In the genomic region with DNA sequence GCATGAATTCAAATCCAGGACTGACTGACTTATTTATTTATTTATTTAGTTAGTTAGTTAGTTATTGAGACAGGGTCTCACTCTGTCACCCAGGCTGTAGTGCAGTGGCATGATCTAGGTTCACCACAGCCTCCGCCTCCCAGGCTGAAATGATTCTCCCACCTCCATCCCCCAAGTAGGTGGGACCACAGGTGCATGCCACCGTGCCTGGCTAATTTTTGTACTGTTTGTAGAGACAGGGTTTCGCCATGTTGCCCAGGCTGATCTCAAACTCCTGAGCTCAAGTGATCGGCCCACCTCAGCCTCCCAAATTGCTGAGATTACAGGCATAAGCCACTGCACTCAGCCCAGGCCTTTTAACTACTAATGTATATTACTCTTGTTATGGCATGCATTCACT, we compare ENCODE assay signal across 36 cellular contexts. TPM values are rescaled to one million over a fixed set of nuclear protein-coding genes. Genes with fewer than 3 reads are reported as not detected.
DNase-seq lines count a peak whose midpoint lies in the region; ATAC-seq, FAIRE-seq and TF ChIP-seq lines count a peak whose summit lies in the region.
"Had no signal": no experiment of that assay in that cellular context is flagged by ENCODE, and none has a peak within 500 bp of the region (broad histone marks: within the 10 kb centered on the region; RNA-seq: fewer than 3 reads in every experiment).

No MANE protein-coding gene starts in this region.

- H3K79me2 ChIP-seq in DND-41 (ENCODE audit: insufficient read depth, low read length), result peaks cover 49% of the 10 kb centered on the region

- no peak overlapping the region for H3K9ac ChIP-seq in DND-41 (ENCODE audit: low read depth, low read length)
- H3K9ac ChIP-seq: KMS-11 had no signal

- no peaks in the 10 kb centered on the region for H4K20me1 ChIP-seq in DND-41 (ENCODE audit: insufficient read depth, low read length)

- FAIRE-seq in small intestine (lab: Jason Lieb, UNC), result no peak
- FAIRE-seq: astrocyte, D721Med, H1, HTR-8/SVneo, urothelium cell line had no signal

- TF ChIP-seq CTCF in DND-41 (IDR thresholded peaks at IDR 0.05; ENCODE audit: borderline replicate concordance, extremely low read depth, low read length, poor library complexity, severe bottlenecking) (no peak), WERI-Rb-1 (IDR thresholded peaks at IDR 0.05; ENCODE audit: low read depth, low read length) (no peak), progenitor cell of endocrine pancreas (IDR thresholded peaks at IDR 0.05; ENCODE audit: unreplicated experiment) (no peak)

- H3K27ac ChIP-seq in DND-41 (ENCODE audit: low read length) (no peak overlapping the region; the same call in 1 of the 2 replicates), WERI-Rb-1 (peak overlapping the region; percentile 4; the same call in 1 of the 2 replicates), small intestine (ENCODE audit: low read depth in 1 of 2, low read length in 1 of 2) (no peak overlapping the region)
- H3K27ac ChIP-seq: colonic mucosa, epithelial cell of prostate, KMS-11, ovary, skin epidermis, thoracic aorta had no signal

- WGBS in small intestine, 3 donors, result 93 to 95% (median 94%) methylated on average over 4 of the region's 4 CpGs

- no peak overlapping the region for H3K4me2 ChIP-seq in DND-41 (ENCODE audit: insufficient read depth, low read length)
- H3K4me2 ChIP-seq: KMS-11 had no signal

- intact Hi-C loops in activated CD4-positive, alpha-beta T cell treated with anti-CD3 and anti-CD28 coated beads, Interleukin-2, amount 10 ng/mL, durations not matched to agents 24 days and 14 days (cut with micrococcal nuclease), result loop anchor here (2.0 kb wide), 1 partner anchor 21 kb away; no protein-coding TSS in a partner anchor
- intact Hi-C loops in head of caudate nucleus (cut with DNase I), result no loop called here

- H3K4me3 ChIP-seq in DND-41 (ENCODE audit: low read depth in 1 of 2, low read length in 2 of 2), result no peak overlapping the region
- H3K4me3 ChIP-seq in WERI-Rb-1 (ENCODE audit: low read depth, low read length), result no peak overlapping the region
- no peak overlapping the region for H3K4me3 ChIP-seq in small intestine (ENCODE audit: low read depth in 1 of 2, low read length in 2 of 2)
- H3K4me3 ChIP-seq: colonic mucosa, lung, ovary, skin epidermis, thoracic aorta had no signal

- peaks cover 8% of the 10 kb centered on the region for H3K36me3 Mint-ChIP-seq in activated CD4-positive, alpha-beta T cell treated with anti-CD3 and anti-CD28 coated beads, Interleukin-2, amount 10 ng/mL, durations not matched to agents 24 days and 14 days (ENCODE audit: low read depth)
- H3K36me3 Mint-ChIP-seq in progenitor cell of endocrine pancreas (ENCODE audit: insufficient read depth), result peaks cover 5% of the 10 kb centered on the region
- H3K36me3 Mint-ChIP-seq: natural killer cell treated with Interleukin-12 subunit alpha and Interleukin-12 subunit beta and Interleukin-15 and Interleukin-18, amount 100 ng/mL, for 72 hours had no signal

- H3K4me1 ChIP-seq in DND-41 (ENCODE audit: insufficient read depth, low read length) (peaks cover 42% of the 10 kb centered on the region), small intestine (ENCODE audit: control insufficient read depth in 2 of 2, insufficient read depth in 1 of 2, low read depth in 1 of 2, low read length in 1 of 2) (peaks cover 0 to 8% of the 10 kb centered on the region in 2 donors)
- H3K4me1 ChIP-seq: colonic mucosa had no signal

- H3K4me3 Mint-ChIP-seq in activated CD4-positive, alpha-beta T cell treated with anti-CD3 and anti-CD28 coated beads, Interleukin-2, amount 10 ng/mL, durations not matched to agents 24 days and 14 days, result no peak overlapping the region
- no peak overlapping the region for H3K4me3 Mint-ChIP-seq in progenitor cell of endocrine pancreas (ENCODE audit: low read depth)
- H3K4me3 Mint-ChIP-seq: activated CD8-positive, alpha-beta memory T cell treated with anti-CD3 and anti-CD28 coated beads, Interleukin-2, amount 10 ng/mL, durations not matched to agents 7 days and 5 days; activated T-helper 1 cell treated with anti-CD3 and anti-CD28 coated beads, Interleukin-12 subunit alpha, Interleukin-12 subunit beta, Interleukin-2, Interleukin-4 antibody, amounts not matched to agents 30 ng/mL and 10 ng/mL and 1 ng/mL, durations not matched to agents 14 hours and 24 hours and 36 hours; immature natural killer cell; natural killer cell treated with Interleukin-12 subunit alpha and Interleukin-12 subunit beta and Interleukin-15 and Interleukin-18, amount 100 ng/mL, for 72 hours had no signal

- H3K9me3 Mint-ChIP-seq in activated CD4-positive, alpha-beta T cell treated with anti-CD3 and anti-CD28 coated beads, Interleukin-2, amount 10 ng/mL, durations not matched to agents 24 days and 14 days, result peaks cover under 1% of the 10 kb centered on the region
- H3K9me3 Mint-ChIP-seq in progenitor cell of endocrine pancreas (ENCODE audit: low read depth), result no peaks in the 10 kb centered on the region
- H3K9me3 Mint-ChIP-seq: activated T-helper 1 cell treated with anti-CD3 and anti-CD28 coated beads, Interleukin-12 subunit alpha, Interleukin-12 subunit beta, Interleukin-2, Interleukin-4 antibody, amounts not matched to agents 30 ng/mL and 10 ng/mL and 1 ng/mL, durations not matched to agents 14 hours and 24 hours and 36 hours; CD4-positive, CD25-positive, alpha-beta regulatory T cell; immature natural killer cell; natural killer cell treated with Interleukin-12 subunit alpha and Interleukin-12 subunit beta and Interleukin-15 and Interleukin-18, amount 100 ng/mL, for 72 hours had no signal

- H3K27me3 ChIP-seq in DND-41 (ENCODE audit: insufficient read depth, low read length, poor library complexity), result no peaks in the 10 kb centered on the region
- H3K27me3 ChIP-seq in WERI-Rb-1 (ENCODE audit: insufficient read depth, low read depth, severe bottlenecking), result no peaks in the 10 kb centered on the region
- no peaks in the 10 kb centered on the region for H3K27me3 ChIP-seq in small intestine (ENCODE audit: control insufficient read depth in 2 of 2, insufficient read depth in 2 of 2, low read length in 2 of 2)
- H3K27me3 ChIP-seq: colonic mucosa had no signal

- H3K9me3 ChIP-seq in DND-41 (ENCODE audit: insufficient read depth, low read length, severe bottlenecking) (no peaks in the 10 kb centered on the region), WERI-Rb-1 (ENCODE audit: severe bottlenecking) (no peaks in the 10 kb centered on the region), small intestine (ENCODE audit: control insufficient read depth, low read depth) (no peaks in the 10 kb centered on the region)
- H3K9me3 ChIP-seq: colonic mucosa, ovary, thoracic aorta had no signal

- H3K4me1 Mint-ChIP-seq in activated CD4-positive, alpha-beta T cell treated with anti-CD3 and anti-CD28 coated beads, Interleukin-2, amount 10 ng/mL, durations not matched to agents 24 days and 14 days, result peaks cover 47% of the 10 kb centered on the region
- peaks cover 59% of the 10 kb centered on the region for H3K4me1 Mint-ChIP-seq in progenitor cell of endocrine pancreas (ENCODE audit: low read depth)

- ATAC-seq in DND-41 (ENCODE audit: insufficient read depth, low read depth) (0 out of 3 replicates have a peak, but pooled peaks have one; percentile 41), GM21423 (IDR thresholded peaks at IDR 0.05; ENCODE audit: unreplicated experiment) (no peak)
- ATAC-seq: activated CD8-positive, alpha-beta memory T cell treated with anti-CD3 and anti-CD28 coated beads, Interleukin-2, amount 10 ng/mL, durations not matched to agents 7 days and 5 days; left cardiac atrium; natural killer cell treated with Interleukin-12 subunit alpha and Interleukin-12 subunit beta and Interleukin-15 and Interleukin-18, amount 100 ng/mL, for 72 hours had no signal

- H3K36me3 ChIP-seq in DND-41 (ENCODE audit: insufficient read depth, low read length) (no peaks in the 10 kb centered on the region), WERI-Rb-1 (no peaks in the 10 kb centered on the region), small intestine (ENCODE audit: control insufficient read depth in 2 of 2, insufficient read depth in 2 of 2, low read length in 2 of 2) (no peaks in the 10 kb centered on the region)
- H3K36me3 ChIP-seq: colonic mucosa, ovary, thoracic aorta had no signal

- H3K27me3 Mint-ChIP-seq in activated CD4-positive, alpha-beta T cell treated with anti-CD3 and anti-CD28 coated beads, Interleukin-2, amount 10 ng/mL, durations not matched to agents 24 days and 14 days, result no peaks in the 10 kb centered on the region
- H3K27me3 Mint-ChIP-seq in progenitor cell of endocrine pancreas, result no peaks in the 10 kb centered on the region
- H3K27me3 Mint-ChIP-seq: activated CD8-positive, alpha-beta memory T cell treated with anti-CD3 and anti-CD28 coated beads, Interleukin-2, amount 10 ng/mL, durations not matched to agents 7 days and 5 days; CD4-positive, CD25-positive, alpha-beta regulatory T cell; natural killer cell treated with Interleukin-12 subunit alpha and Interleukin-12 subunit beta and Interleukin-15 and Interleukin-18, amount 100 ng/mL, for 72 hours had no signal

- H2AFZ ChIP-seq in DND-41 (ENCODE audit: low read depth, low read length), result no peak overlapping the region

- DNase-seq in activated CD4-positive, alpha-beta T cell treated with anti-CD3 and anti-CD28 coated beads, Interleukin-2, amount 10 ng/mL, durations not matched to agents 24 days and 14 days, result peak; percentile 52
- no peak for DNase-seq in activated CD4-positive, alpha-beta T cell treated with anti-CD3 and anti-CD28 coated beads for 1 hour
- DNase-seq in DND-41 (no peak), WERI-Rb-1 (no peak), progenitor cell of endocrine pancreas (ENCODE audit: low spot score, unreplicated experiment) (no peak), small intestine (no peak), head of caudate nucleus (no peak)
- DNase-seq: activated CD4-positive, alpha-beta T cell treated with anti-CD3 and anti-CD28 coated beads for 48 hours; activated CD8-positive, alpha-beta memory T cell treated with anti-CD3 and anti-CD28 coated beads, Interleukin-2, amount 10 ng/mL, durations not matched to agents 7 days and 5 days; CD4-positive, CD25-positive, alpha-beta regulatory T cell; colonic mucosa; effector CD8-positive, alpha-beta T cell; immature natural killer cell; left cardiac atrium; MM.1S; NCI-H1930; NCI-H2171 treated with DMSO at 0.1 percent for 48 hours; NCI-H510A treated with DMSO at 0.1 percent for 48 hours; ovary; retina; SHP77 treated with DMSO at 0.1 percent for 48 hours; stimulated activated naive CD4-positive, alpha-beta T cell; T-helper 9 cell had no signal

- no peak overlapping the region for H3K27ac Mint-ChIP-seq in activated CD4-positive, alpha-beta T cell treated with anti-CD3 and anti-CD28 coated beads, Interleukin-2, amount 10 ng/mL, durations not matched to agents 24 days and 14 days
- peak overlapping the region; percentile 76 for H3K27ac Mint-ChIP-seq in progenitor cell of endocrine pancreas
- H3K27ac Mint-ChIP-seq: activated CD8-positive, alpha-beta memory T cell treated with anti-CD3 and anti-CD28 coated beads, Interleukin-2, amount 10 ng/mL, durations not matched to agents 7 days and 5 days; activated T-helper 1 cell treated with anti-CD3 and anti-CD28 coated beads, Interleukin-12 subunit alpha, Interleukin-12 subunit beta, Interleukin-2, Interleukin-4 antibody, amounts not matched to agents 30 ng/mL and 10 ng/mL and 1 ng/mL, durations not matched to agents 14 hours and 24 hours and 36 hours; CD4-positive, CD25-positive, alpha-beta regulatory T cell had no signal

RNA-seq across cellular contexts. Expression of a gene that starts 36.0 kb away (rescaled TPM):
- total RNA-seq in activated CD4-positive, alpha-beta T cell treated with anti-CD3 and anti-CD28 coated beads, Interleukin-2, amount 10 ng/mL, durations not matched to agents 24 days and 14 days, result 84.2 and 90.8 TPM in 2 replicates
- total RNA-seq in progenitor cell of endocrine pancreas, result 162 and 164 TPM in 2 replicates
- 10 to 100 TPM; 38.8 to 61.1 (median 51.1) TPM for polyA plus RNA-seq in small intestine
